In the genomic region with DNA sequence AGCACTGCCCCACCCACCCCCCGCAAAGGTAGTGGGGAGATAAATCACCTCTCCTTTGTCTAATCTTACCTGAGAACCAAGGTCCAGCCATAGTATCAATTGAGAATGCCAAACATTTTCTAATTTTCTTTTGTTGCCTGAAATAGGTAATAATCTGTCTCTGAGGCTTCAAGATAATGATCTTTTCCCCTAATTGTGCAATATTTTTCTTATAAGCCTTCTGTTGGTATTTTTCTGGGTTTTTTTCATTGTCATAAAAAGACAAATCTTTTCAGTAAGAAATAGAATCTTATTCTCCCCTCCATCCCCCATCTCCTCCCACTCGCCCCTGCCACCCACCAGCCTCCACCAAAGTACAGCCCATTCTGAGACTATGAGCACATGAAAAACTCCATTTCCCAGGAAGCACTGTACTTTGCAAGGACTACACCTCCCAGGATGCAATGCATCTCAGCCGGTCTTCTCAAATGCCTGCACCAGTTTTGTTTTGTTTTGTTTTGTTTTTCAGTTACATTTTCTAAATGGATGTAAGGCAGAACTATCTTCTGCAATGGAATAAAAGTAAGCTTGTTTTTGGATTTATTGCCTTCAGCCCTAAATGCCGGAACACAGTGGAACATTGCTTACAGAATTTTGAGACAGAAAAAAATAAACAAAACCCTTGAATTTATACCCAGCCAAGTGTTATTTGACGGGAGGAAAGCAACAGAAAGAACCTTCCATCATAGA, we compare ENCODE assay signal across 8 cellular contexts.
DNase-seq lines count a peak whose midpoint lies in the region; ATAC-seq, FAIRE-seq and TF ChIP-seq lines count a peak whose summit lies in the region.

No MANE protein-coding gene starts in this region.

- H3K4me1 ChIP-seq in mammary epithelial cell (ENCODE audit: insufficient read depth, low read length) (peaks cover 15% of the 10 kb centered on the region), HepG2 (ENCODE audit: insufficient read depth, low read length) (0 out of 2 replicates have a peak, but pooled peaks cover 6% of the 10 kb centered on the region)

- no peak for TF ChIP-seq RAD21 in HepG2 (CRISPR knock-in tag; IDR thresholded peaks at IDR 0.05)

- TF ChIP-seq EP300 in HepG2 (IDR thresholded peaks at IDR 0.05; ENCODE audit: low read depth in 2 of 2, low read length in 2 of 2) (no peak), HepG2 (CRISPR knock-in tag; IDR thresholded peaks at IDR 0.05; ENCODE audit: borderline replicate concordance) (no peak)

- TF ChIP-seq POLR2A in HepG2 (IDR thresholded peaks at IDR 0.05; ENCODE audit: insufficient read depth in 1 of 2, low read depth in 2 of 2, low read length in 2 of 2), result no peak

- dilution Hi-C loops in mammary epithelial cell (cut with HindIII; ENCODE audit: low sequenced_read_pairs), result no loop called here

- H3K9me3 ChIP-seq in mammary epithelial cell (replicated peaks; ENCODE audit: insufficient read depth, low read length), result no peaks in the 10 kb centered on the region
- no peaks in the 10 kb centered on the region for H3K9me3 ChIP-seq in HepG2 (ENCODE audit: low read length)

- H3K27ac ChIP-seq in mammary epithelial cell (ENCODE audit: insufficient read depth, low read depth, low read length), result no peak overlapping the region
- H3K27ac ChIP-seq in HepG2 (ENCODE audit: extremely low read length, insufficient read depth, low read length), result no peak overlapping the region

- CTCF ChIA-PET in mammary epithelial cell (lab: Charles Lee; ENCODE audit: low non-redundant PET) (no interaction called here), HepG2 (lab: Yijun Ruan, JAX; ENCODE audit: low intra/inter-chr PET ratio, low total read pairs) (no interaction called here)

- TF ChIP-seq CTCF in mammary epithelial cell (conservative IDR thresholded peaks at IDR 0.05 in 1 of 2, IDR thresholded peaks at IDR 0.05 in 1 of 2; ENCODE audit: extremely low read depth in 1 of 2, insufficient read depth in 1 of 2, low read depth in 1 of 2, low read length in 2 of 2), result no peak
- no peak for TF ChIP-seq CTCF in HepG2 (CRISPR knock-in tag; IDR thresholded peaks at IDR 0.05)

- no peaks in the 10 kb centered on the region for H4K20me1 ChIP-seq in mammary epithelial cell (ENCODE audit: insufficient read depth, low read length)
- no peaks in the 10 kb centered on the region for H4K20me1 ChIP-seq in HepG2 (ENCODE audit: insufficient read depth, low read length)

- H3K4me2 ChIP-seq in mammary epithelial cell (ENCODE audit: insufficient read depth, low read depth, low read length), result peak overlapping the region; percentile 59
- H3K4me2 ChIP-seq in HepG2 (ENCODE audit: low read depth, low read length), result peak overlapping the region; percentile 71

- H3K4me3 ChIP-seq in mammary epithelial cell (replicated peaks in 1 of 3; ENCODE audit: insufficient read depth in 1 of 3, low read depth in 2 of 3, low read length in 3 of 3) (peak overlapping the region in 1 of 3 experiments; percentile 24), HepG2 (replicated peaks in 1 of 3; ENCODE audit: insufficient read depth in 1 of 3, low read depth in 2 of 3, low read length in 3 of 3) (peak overlapping the region; percentile 51 to 70 (median 59); a peak in 5 of 6 replicates)

- in situ Hi-C loops in Caki2 (cut with HindIII; ENCODE audit: low pct_unique_long_range_greater_than_20kb, low sequenced_read_pairs), result no loop called here
- in situ Hi-C loops in mammary epithelial cell (cut with MboI; ENCODE audit: low sequenced_read_pairs in 2 of 2), result no loop called here
- in situ Hi-C loops in HepG2 (cut with HindIII; ENCODE audit: extremely low pct_ligation_motif_present, low pct_unique_long_range_greater_than_20kb), result no loop called here

- POLR2A ChIA-PET in HepG2 (lab: Yijun Ruan, JAX), result no interaction called here

- DNase-seq in Caki2 (ENCODE audit: low read depth) (peak; percentile 34), GM19238 (ENCODE audit: insufficient read length, low spot score) (peak; percentile 39), NOMO-1 (lab: John Stamatoyannopoulos, UW; ENCODE audit: unreplicated experiment in 2 of 2) (peak; percentile 66 to 71), mammary epithelial cell (peak; percentile 46), HepG2 (ENCODE audit: low spot score) (peak; percentile 44), T1000 (lab: John Stamatoyannopoulos, UW) (no peak)
- DNase-seq in activated CD4-positive, CD25-positive, alpha-beta regulatory T cell treated with anti-CD3 and anti-CD28 coated beads, Interleukin-2, amount 50 U/mL, for 72 hours, result no peak

- 17% methylated on average over 5 of the region's 5 CpGs for WGBS in mammary epithelial cell (ENCODE audit: low coverage, missing lambda C conversion rate)
- WGBS in HepG2 (ENCODE audit: low lambda C conversion rate), result 8% methylated on average over 5 of the region's 5 CpGs

- FAIRE-seq in HepG2 (lab: Jason Lieb, UNC), result peak; percentile 67

- H2AFZ ChIP-seq in mammary epithelial cell (ENCODE audit: low read depth, low read length), result peak overlapping the region; percentile 90
- H2AFZ ChIP-seq in HepG2 (ENCODE audit: low read length), result peak overlapping the region; percentile 96

- intact Hi-C loops in mammary epithelial cell (cut with micrococcal nuclease), result no loop called here
- intact Hi-C loops in HepG2 (cut with micrococcal nuclease; ENCODE audit: unreplicated experiment), result no loop called here

- H3K9ac ChIP-seq in mammary epithelial cell (ENCODE audit: insufficient read depth, low read length) (no peak overlapping the region), HepG2 (ENCODE audit: insufficient read depth, low read depth, low read length) (peak overlapping the region; percentile 31; the same call in 1 of the 2 replicates)

- H3K79me2 ChIP-seq in mammary epithelial cell (ENCODE audit: insufficient read depth, low read length) (no peaks in the 10 kb centered on the region), HepG2 (ENCODE audit: insufficient read depth, low read length) (no peaks in the 10 kb centered on the region)

- peak; percentile 99 for ATAC-seq in HG03095 (IDR thresholded peaks at IDR 0.05; ENCODE audit: unreplicated experiment)
- ATAC-seq in HepG2, result peak; percentile 99

- H3K36me3 ChIP-seq in mammary epithelial cell (ENCODE audit: insufficient read depth, low read length), result no peaks in the 10 kb centered on the region
- no peaks in the 10 kb centered on the region for H3K36me3 ChIP-seq in HepG2 (replicated peaks in 1 of 2; ENCODE audit: control insufficient read depth in 1 of 2, insufficient read depth in 2 of 2, low read length in 2 of 2)

- BruUV-seq in mammary epithelial cell (replicated peaks; lab: Mats Ljungman, UMichigan), result no TSS peak
- BruUV-seq in HepG2 (replicated peaks; lab: Mats Ljungman, UMichigan), result no TSS peak

- no peaks in the 10 kb centered on the region for H3K27me3 ChIP-seq in mammary epithelial cell (ENCODE audit: insufficient read depth, low read length)
- no peaks in the 10 kb centered on the region; a peak in 1 of 5 replicates for H3K27me3 ChIP-seq in HepG2 (ENCODE audit: control insufficient read depth in 1 of 2, insufficient read depth in 2 of 2, low read length in 2 of 2)

TF ChIP-seq in HepG2, 621 proteins besides CTCF, POLR2A, EP300 and RAD21 (continues in another document):
- TF ChIP-seq, protein P1, sequence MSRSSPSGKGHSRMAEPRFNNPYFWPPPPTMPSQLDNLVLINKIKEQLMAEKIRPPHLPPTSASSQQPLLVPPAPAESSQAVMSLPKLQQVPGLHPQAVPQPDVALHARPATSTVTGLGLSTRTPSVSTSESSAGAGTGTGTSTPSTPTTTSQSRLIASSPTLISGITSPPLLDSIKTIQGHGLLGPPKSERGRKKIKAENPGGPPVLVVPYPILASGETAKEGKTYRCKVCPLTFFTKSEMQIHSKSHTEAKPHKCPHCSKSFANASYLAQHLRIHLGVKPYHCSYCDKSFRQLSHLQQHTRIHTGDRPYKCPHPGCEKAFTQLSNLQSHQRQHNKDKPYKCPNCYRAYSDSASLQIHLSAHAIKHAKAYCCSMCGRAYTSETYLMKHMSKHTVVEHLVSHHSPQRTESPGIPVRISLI (CRISPR knock-in tag; IDR thresholded peaks at IDR 0.05; ENCODE audit: borderline replicate concordance), result 0 out of 2 replicates have a peak, but pooled peaks have one; percentile 21
- TF ChIP-seq KLF13 (CRISPR knock-in tag; IDR thresholded peaks at IDR 0.05) (no peak), SKI (IDR thresholded peaks at IDR 0.05; ENCODE audit: partially characterized antibody) (no peak), ZNF20 (CRISPR knock-in tag; IDR thresholded peaks at IDR 0.05) (no peak), HNRNPH1 (optimal IDR thresholded peaks at IDR 0.05; ENCODE audit: low read depth, low read length) (no peak), ZNF251 (CRISPR knock-in tag; IDR thresholded peaks at IDR 0.05) (no peak), RXRB (CRISPR knock-in tag; IDR thresholded peaks at IDR 0.05; ENCODE audit: borderline replicate concordance) (no peak), CCAR2 (optimal IDR thresholded peaks at IDR 0.05; ENCODE audit: low read depth, low read length) (no peak), ZFP1 (CRISPR knock-in tag; IDR thresholded peaks at IDR 0.05) (peak; percentile 92), TP53 (CRISPR knock-in tag; conservative IDR thresholded peaks at IDR 0.05) (no peak)
- TF ChIP-seq, protein P2, sequence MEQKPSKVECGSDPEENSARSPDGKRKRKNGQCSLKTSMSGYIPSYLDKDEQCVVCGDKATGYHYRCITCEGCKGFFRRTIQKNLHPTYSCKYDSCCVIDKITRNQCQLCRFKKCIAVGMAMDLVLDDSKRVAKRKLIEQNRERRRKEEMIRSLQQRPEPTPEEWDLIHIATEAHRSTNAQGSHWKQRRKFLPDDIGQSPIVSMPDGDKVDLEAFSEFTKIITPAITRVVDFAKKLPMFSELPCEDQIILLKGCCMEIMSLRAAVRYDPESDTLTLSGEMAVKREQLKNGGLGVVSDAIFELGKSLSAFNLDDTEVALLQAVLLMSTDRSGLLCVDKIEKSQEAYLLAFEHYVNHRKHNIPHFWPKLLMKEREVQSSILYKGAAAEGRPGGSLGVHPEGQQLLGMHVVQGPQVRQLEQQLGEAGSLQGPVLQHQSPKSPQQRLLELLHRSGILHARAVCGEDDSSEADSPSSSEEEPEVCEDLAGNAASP (CRISPR knock-in tag; IDR thresholded peaks at IDR 0.05; ENCODE audit: borderline replicate concordance), result no peak
- TF ChIP-seq, protein P3, sequence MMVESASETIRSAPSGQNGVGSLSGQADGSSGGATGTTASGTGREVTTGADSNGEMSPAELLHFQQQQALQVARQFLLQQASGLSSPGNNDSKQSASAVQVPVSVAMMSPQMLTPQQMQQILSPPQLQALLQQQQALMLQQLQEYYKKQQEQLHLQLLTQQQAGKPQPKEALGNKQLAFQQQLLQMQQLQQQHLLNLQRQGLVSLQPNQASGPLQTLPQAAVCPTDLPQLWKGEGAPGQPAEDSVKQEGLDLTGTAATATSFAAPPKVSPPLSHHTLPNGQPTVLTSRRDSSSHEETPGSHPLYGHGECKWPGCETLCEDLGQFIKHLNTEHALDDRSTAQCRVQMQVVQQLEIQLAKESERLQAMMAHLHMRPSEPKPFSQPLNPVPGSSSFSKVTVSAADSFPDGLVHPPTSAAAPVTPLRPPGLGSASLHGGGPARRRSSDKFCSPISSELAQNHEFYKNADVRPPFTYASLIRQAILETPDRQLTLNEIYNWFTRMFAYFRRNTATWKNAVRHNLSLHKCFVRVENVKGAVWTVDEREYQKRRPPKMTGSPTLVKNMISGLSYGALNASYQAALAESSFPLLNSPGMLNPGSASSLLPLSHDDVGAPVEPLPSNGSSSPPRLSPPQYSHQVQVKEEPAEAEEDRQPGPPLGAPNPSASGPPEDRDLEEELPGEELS (CRISPR knock-in tag; IDR thresholded peaks at IDR 0.05), result no peak

Comparison
In these comparisons a context has a peak if more than half of its experiments do, and no peak if none do; other contexts are left out.
1. DNase-seq: peak in Caki2 (single experiment), GM19238 (single experiment), NOMO-1 (2 of 2), mammary epithelial cell (single experiment) and HepG2 (single experiment); none in T1000 (single experiment) and activated CD4-positive, CD25-positive, alpha-beta regulatory T cell treated with anti-CD3 and anti-CD28 coated beads, Interleukin-2, amount 50 U/mL, for 72 hours (single experiment).